22 cellular contexts compared by ENCODE assay signal in genomic region chr6:107700016-107700335, GRCh38.
"Had no signal": no experiment of that assay in that cellular context is flagged by ENCODE, and none has a peak within 500 bp of the region (broad histone marks: within the 10 kb centered on the region; RNA-seq: fewer than 3 reads in every experiment).

No MANE protein-coding gene starts in this region.

- H3K27me3 Mint-ChIP-seq: activated CD4-positive, alpha-beta T cell treated with anti-CD3 and anti-CD28 coated beads for 36 hours; activated T-cell treated with anti-CD3 and anti-CD28 coated beads, Interleukin-2, amount 50 U/mL, for 24 hours had no signal

- H3K9me3 Mint-ChIP-seq: activated CD4-positive, alpha-beta memory T cell treated with anti-CD3 and anti-CD28 coated beads, Interleukin-2, amount 10 ng/mL, durations not matched to agents 7 days and 5 days; activated T-cell treated with anti-CD3 and anti-CD28 coated beads, Interleukin-2, amount 50 U/mL, for 24 hours; endodermal cell; natural killer cell treated with Interleukin-12 subunit alpha and Interleukin-12 subunit beta and Interleukin-15 and Interleukin-18, amount 100 ng/mL, for 72 hours had no signal

- H3K4me3 ChIP-seq: ascending aorta, gastrocnemius medialis, heart left ventricle, lung, prostate gland, smooth muscle cell, transverse colon, vagina had no signal

- H3K4me2 ChIP-seq: smooth muscle cell had no signal

- H3K27ac ChIP-seq: ascending aorta, gastrocnemius medialis, heart left ventricle, prostate gland, transverse colon, vagina, WERI-Rb-1 had no signal

- H3K9me3 ChIP-seq: ascending aorta, gastrocnemius medialis, heart left ventricle, prostate gland, transverse colon, vagina had no signal

- H3K36me3 Mint-ChIP-seq: natural killer cell treated with Interleukin-12 subunit alpha and Interleukin-12 subunit beta and Interleukin-15 and Interleukin-18, amount 100 ng/mL, for 72 hours had no signal

- H3K4me1 ChIP-seq: ascending aorta, gastrocnemius medialis, prostate gland, vagina had no signal

- H3K27me3 ChIP-seq: ascending aorta, gastrocnemius medialis, heart left ventricle, transverse colon, vagina had no signal

- ATAC-seq: activated CD4-positive, alpha-beta T cell treated with anti-CD3 and anti-CD28 coated beads for 36 hours; gastrocnemius medialis; heart left ventricle; left colon; natural killer cell treated with Interleukin-12 subunit alpha and Interleukin-12 subunit beta and Interleukin-15 and Interleukin-18, amount 100 ng/mL, for 72 hours; right cardiac atrium; stimulated activated naive CD8-positive, alpha-beta T cell treated with anti-CD3 and anti-CD28 coated beads, Interleukin-15, Interleukin-2, amounts not matched to agents 100 U/mL and 50 U/mL, for 24 hours had no signal

- DNase-seq: activated CD4-positive, alpha-beta memory T cell treated with anti-CD3 and anti-CD28 coated beads, Interleukin-2, amount 10 ng/mL, durations not matched to agents 7 days and 5 days; activated CD4-positive, alpha-beta T cell treated with anti-CD3 and anti-CD28 coated beads for 36 hours; activated effector memory CD4-positive, alpha-beta T cell treated with Interleukin-2 at 50 U/mL for 16 hours; activated T-cell treated with anti-CD3 and anti-CD28 coated beads, Interleukin-2, amount 50 U/mL, for 24 hours; gastrocnemius medialis; heart left ventricle; left colon; occipital lobe; right cardiac atrium; stimulated activated CD4-positive, alpha-beta T cell treated with anti-CD3 and anti-CD28 coated beads, Interleukin-4, amount 100 ng/mL, for 4 hours; stimulated activated CD8-positive, alpha-beta memory T cell treated with anti-CD3 and anti-CD28 coated beads, Interleukin-4, amount 100 ng/mL, for 48 hours; stimulated activated naive CD8-positive, alpha-beta T cell treated with anti-CD3 and anti-CD28 coated beads, Interleukin-15, Interleukin-2, amounts not matched to agents 100 U/mL and 50 U/mL, for 24 hours; T-helper 9 cell; transverse colon; WERI-Rb-1 had no signal

- H3K27ac Mint-ChIP-seq: activated CD4-positive, alpha-beta memory T cell treated with anti-CD3 and anti-CD28 coated beads, Interleukin-2, amount 10 ng/mL, durations not matched to agents 7 days and 5 days; activated CD4-positive, alpha-beta T cell treated with anti-CD3 and anti-CD28 coated beads for 36 hours; endodermal cell; natural killer cell treated with Interleukin-12 subunit alpha and Interleukin-12 subunit beta and Interleukin-15 and Interleukin-18, amount 100 ng/mL, for 72 hours had no signal

- H3K4me3 Mint-ChIP-seq: activated CD4-positive, alpha-beta memory T cell treated with anti-CD3 and anti-CD28 coated beads, Interleukin-2, amount 10 ng/mL, durations not matched to agents 7 days and 5 days; activated CD4-positive, alpha-beta T cell treated with anti-CD3 and anti-CD28 coated beads for 36 hours; activated T-cell treated with anti-CD3 and anti-CD28 coated beads, Interleukin-2, amount 50 U/mL, for 24 hours; endodermal cell; natural killer cell treated with Interleukin-12 subunit alpha and Interleukin-12 subunit beta and Interleukin-15 and Interleukin-18, amount 100 ng/mL, for 72 hours had no signal

- H3K36me3 ChIP-seq: ascending aorta, gastrocnemius medialis, heart left ventricle, prostate gland, transverse colon, vagina, WERI-Rb-1 had no signal
